ENCODE assay signal across 7 cellular contexts in genomic region chr16:21817012-21817411, GRCh38. TPM values are rescaled to one million over a fixed set of nuclear protein-coding genes. Genes with fewer than 3 reads are reported as not detected.
DNase-seq lines count a peak whose midpoint lies in the region; ATAC-seq lines count a peak whose summit lies in the region.
"Not testable (repeated sequence)": the region's sequence is repeated elsewhere in the genome, so short reads cannot be mapped to it uniquely, and the experiment has no call there.

No MANE protein-coding gene starts in this region.

- peaks cover 0 to 29% of the 10 kb centered on the region in 2 donors for H3K36me3 Mint-ChIP-seq in CD4-positive, alpha-beta memory T cell
- peaks cover 12% of the 10 kb centered on the region for H3K36me3 Mint-ChIP-seq in T-cell
- H3K36me3 Mint-ChIP-seq in activated CD8-positive, alpha-beta T cell treated with anti-CD3 and anti-CD28 coated beads, Interleukin-2, amount 10 ng/mL, durations not matched to agents 7 days and 5 days (ENCODE audit: low read depth): peaks cover 17% of the 10 kb centered on the region
- H3K36me3 Mint-ChIP-seq in naive B cell: not testable (repeated sequence)

- DNase-seq in CD4-positive, alpha-beta memory T cell: peak in 1 of 5 donors; percentile 28
- DNase-seq in T-cell; activated CD8-positive, alpha-beta T cell treated with anti-CD3 and anti-CD28 coated beads, Interleukin-2, amount 10 ng/mL, durations not matched to agents 7 days and 5 days; left colon; naive B cell; stimulated activated naive CD8-positive, alpha-beta T cell treated with anti-CD3 and anti-CD28 coated beads, Interleukin-15, Interleukin-2, amounts not matched to agents 100 U/mL and 50 U/mL, for 24 hours: not testable (repeated sequence)
- peak; percentile 12 for DNase-seq in central memory CD4-positive, alpha-beta T cell

- H3K27ac Mint-ChIP-seq in CD4-positive, alpha-beta memory T cell: peak overlapping the region in 5 of 7 donors; percentile 46 to 93 (median 65)
- H3K27ac Mint-ChIP-seq in T-cell; activated CD8-positive, alpha-beta T cell treated with anti-CD3 and anti-CD28 coated beads, Interleukin-2, amount 10 ng/mL, durations not matched to agents 7 days and 5 days: not testable (repeated sequence)
- peak overlapping the region in 1 of 6 donors; percentile 80 for H3K27ac Mint-ChIP-seq in naive B cell

- H3K27me3 ChIP-seq in CD4-positive, alpha-beta memory T cell (ENCODE audit: insufficient read depth, low read length): not testable (repeated sequence)

- not testable (repeated sequence) for H3K27ac ChIP-seq in CD4-positive, alpha-beta memory T cell (ENCODE audit: low read depth, low read length)

- H3K4me1 ChIP-seq in CD4-positive, alpha-beta memory T cell (ENCODE audit: insufficient read depth, low read length): peaks cover 12% of the 10 kb centered on the region

- ATAC-seq in T-cell (replicated peaks in 1 of 4) (peak; percentile 27 to 60 (median 39)), left colon (peak; percentile 32), naive B cell (ENCODE audit: low read depth in 2 of 2) (peak; percentile 18 to 39)
- peak; percentile 32 for ATAC-seq in activated CD8-positive, alpha-beta T cell treated with anti-CD3 and anti-CD28 coated beads, Interleukin-2, amount 10 ng/mL, durations not matched to agents 7 days and 5 days
- peak; percentile 16 for ATAC-seq in stimulated activated naive CD8-positive, alpha-beta T cell treated with anti-CD3 and anti-CD28 coated beads, Interleukin-15, Interleukin-2, amounts not matched to agents 100 U/mL and 50 U/mL, for 24 hours

- H3K9me3 Mint-ChIP-seq in CD4-positive, alpha-beta memory T cell; T-cell; activated CD8-positive, alpha-beta T cell treated with anti-CD3 and anti-CD28 coated beads, Interleukin-2, amount 10 ng/mL, durations not matched to agents 7 days and 5 days (ENCODE audit: insufficient read depth); naive B cell: not testable (repeated sequence)

- intact Hi-C loops in CD4-positive, alpha-beta memory T cell (cut with micrococcal nuclease); left colon (cut with DNase I, micrococcal nuclease): not testable (repeated sequence)

- CTCF ChIA-PET in CD4-positive, alpha-beta memory T cell (lab: Charles Lee; ENCODE audit: partially characterized antibody): interaction anchor here (0.9 kb wide), 1 partner anchor 261 kb away, joined by 3 read pairs; no protein-coding TSS in a partner anchor
- CTCF ChIA-PET in T-cell (lab: Charles Lee); activated CD8-positive, alpha-beta T cell treated with anti-CD3 and anti-CD28 coated beads, Interleukin-2, amount 10 ng/mL, durations not matched to agents 7 days and 5 days (lab: Charles Lee): not testable (repeated sequence)

- H3K4me1 Mint-ChIP-seq in CD4-positive, alpha-beta memory T cell: peaks cover 15 to 34% (median 23%) of the 10 kb centered on the region in 4 donors
- H3K4me1 Mint-ChIP-seq in T-cell (peaks cover 22 to 35% (median 24%) of the 10 kb centered on the region in 3 donors), naive B cell (peaks cover 15 to 21% (median 16%) of the 10 kb centered on the region in 3 donors)
- peaks cover 18% of the 10 kb centered on the region for H3K4me1 Mint-ChIP-seq in activated CD8-positive, alpha-beta T cell treated with anti-CD3 and anti-CD28 coated beads, Interleukin-2, amount 10 ng/mL, durations not matched to agents 7 days and 5 days (ENCODE audit: low read depth)

- H3K9me3 ChIP-seq in CD4-positive, alpha-beta memory T cell (ENCODE audit: control insufficient read depth in 1 of 2, low read length in 2 of 2): not testable (repeated sequence)

- POLR2A ChIA-PET in CD4-positive, alpha-beta memory T cell (lab: Charles Lee; ENCODE audit: partially characterized antibody); T-cell (lab: Charles Lee); activated CD8-positive, alpha-beta T cell treated with anti-CD3 and anti-CD28 coated beads, Interleukin-2, amount 10 ng/mL, durations not matched to agents 7 days and 5 days (lab: Charles Lee): not testable (repeated sequence)

- H3K27me3 Mint-ChIP-seq in CD4-positive, alpha-beta memory T cell; T-cell; activated CD8-positive, alpha-beta T cell treated with anti-CD3 and anti-CD28 coated beads, Interleukin-2, amount 10 ng/mL, durations not matched to agents 7 days and 5 days (ENCODE audit: low read depth); naive B cell: not testable (repeated sequence)

- not testable (repeated sequence) for H3K36me3 ChIP-seq in CD4-positive, alpha-beta memory T cell (ENCODE audit: insufficient read depth, low read length)

- not testable (repeated sequence) for H3K4me3 ChIP-seq in CD4-positive, alpha-beta memory T cell (ENCODE audit: low read length in 2 of 2)

- peak overlapping the region in 2 of 8 donors; percentile 31 to 49 for H3K4me3 Mint-ChIP-seq in CD4-positive, alpha-beta memory T cell
- not testable (repeated sequence) for H3K4me3 Mint-ChIP-seq in T-cell; activated CD8-positive, alpha-beta T cell treated with anti-CD3 and anti-CD28 coated beads, Interleukin-2, amount 10 ng/mL, durations not matched to agents 7 days and 5 days; naive B cell

RNA-seq across cellular contexts. Expression of gene NPIPB4, which starts 40.5 kb away (rescaled TPM):
- total RNA-seq in CD4-positive, alpha-beta memory T cell: 100 to 1,000 TPM; 216 to 271 TPM
- 10 to 100 TPM in 1 of 2 donors, 1 to 10 TPM in 1; 1.8 to 17.0 TPM for polyA plus RNA-seq in CD4-positive, alpha-beta memory T cell
- 100 to 1,000 TPM; 173 to 372 (median 216) TPM for total RNA-seq in T-cell
- total RNA-seq in activated CD8-positive, alpha-beta T cell treated with anti-CD3 and anti-CD28 coated beads, Interleukin-2, amount 10 ng/mL, durations not matched to agents 7 days and 5 days: 100 to 1,000 TPM; 150 to 168 TPM
- total RNA-seq in left colon: 100 to 1,000 TPM; 145 to 202 TPM
- polyA plus RNA-seq in naive B cell (ENCODE audit: low read depth in 6 of 6): 10 to 100 TPM in 2 of 6 donors, 1 to 10 TPM in 4; 2.9 to 32.8 (median 8.6) TPM
